ENCODE assay signal across 1 cellular context in the genomic region with DNA sequence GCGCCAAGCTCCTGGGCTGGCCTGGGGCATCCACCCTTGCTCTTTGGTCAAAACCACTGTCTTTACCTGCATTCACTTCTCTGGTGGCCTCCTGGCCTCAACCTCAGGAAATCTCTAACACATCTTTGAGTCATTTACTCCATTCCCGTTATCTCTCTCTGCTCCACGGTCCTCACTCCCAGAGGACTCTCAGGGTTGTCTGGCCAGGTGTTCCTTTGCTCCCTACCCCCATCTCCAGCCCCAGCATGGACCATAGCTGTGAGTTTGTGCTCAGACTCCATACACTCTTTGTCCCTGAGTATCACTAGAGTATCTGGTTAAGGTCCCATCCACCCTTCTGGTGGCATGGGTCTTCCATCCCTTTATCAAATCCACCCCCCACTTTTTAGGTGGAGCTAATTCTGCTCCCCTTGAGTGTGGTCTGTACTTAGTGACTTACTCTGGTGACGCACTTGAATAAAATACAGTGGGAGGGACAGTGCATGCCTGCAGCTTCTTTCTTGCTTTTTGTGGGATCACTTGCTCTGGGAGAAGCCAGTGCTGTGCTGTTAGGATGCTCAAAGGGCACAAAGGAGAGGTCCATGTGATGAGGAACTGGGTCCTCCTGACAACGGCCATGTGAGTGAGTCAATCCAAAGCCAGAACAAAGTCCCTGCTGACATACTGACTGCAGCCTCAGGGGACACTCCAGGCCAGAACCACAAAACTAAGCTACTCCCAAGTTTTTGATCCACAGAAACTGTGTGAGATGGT.
TF ChIP-seq lines count a peak whose summit lies in the region.

No MANE protein-coding gene starts in this region.

TF ChIP-seq in liver, 16 proteins besides CTCF, POLR2A, EP300 and RAD21 (continued from another document):
- TF ChIP-seq, protein P1, sequence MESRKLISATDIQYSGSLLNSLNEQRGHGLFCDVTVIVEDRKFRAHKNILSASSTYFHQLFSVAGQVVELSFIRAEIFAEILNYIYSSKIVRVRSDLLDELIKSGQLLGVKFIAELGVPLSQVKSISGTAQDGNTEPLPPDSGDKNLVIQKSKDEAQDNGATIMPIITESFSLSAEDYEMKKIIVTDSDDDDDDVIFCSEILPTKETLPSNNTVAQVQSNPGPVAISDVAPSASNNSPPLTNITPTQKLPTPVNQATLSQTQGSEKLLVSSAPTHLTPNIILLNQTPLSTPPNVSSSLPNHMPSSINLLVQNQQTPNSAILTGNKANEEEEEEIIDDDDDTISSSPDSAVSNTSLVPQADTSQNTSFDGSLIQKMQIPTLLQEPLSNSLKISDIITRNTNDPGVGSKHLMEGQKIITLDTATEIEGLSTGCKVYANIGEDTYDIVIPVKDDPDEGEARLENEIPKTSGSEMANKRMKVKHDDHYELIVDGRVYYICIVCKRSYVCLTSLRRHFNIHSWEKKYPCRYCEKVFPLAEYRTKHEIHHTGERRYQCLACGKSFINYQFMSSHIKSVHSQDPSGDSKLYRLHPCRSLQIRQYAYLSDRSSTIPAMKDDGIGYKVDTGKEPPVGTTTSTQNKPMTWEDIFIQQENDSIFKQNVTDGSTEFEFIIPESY (IDR thresholded peaks at IDR 0.05), result no peak
- TF ChIP-seq SP1 (IDR thresholded peaks at IDR 0.05), result no peak
- no peak for TF ChIP-seq JUND (IDR thresholded peaks at IDR 0.05)
